In genomic region chr19:38417544-38418506, GRCh38 we compare ENCODE assay signal across 9 cellular contexts. TPM values are rescaled to one million over a fixed set of nuclear protein-coding genes. Genes with fewer than 3 reads are reported as not detected.
DNase-seq lines count a peak whose midpoint lies in the region; ATAC-seq, FAIRE-seq and TF ChIP-seq lines count a peak whose summit lies in the region.
"Had no signal": no experiment of that assay in that cellular context is flagged by ENCODE, and none has a peak within 500 bp of the region (broad histone marks: within the 10 kb centered on the region; RNA-seq: fewer than 3 reads in every experiment).

No MANE protein-coding gene starts in this region.

- no peak for FAIRE-seq in HTR-8/SVneo (lab: Jason Lieb, UNC)

- no peaks in the 10 kb centered on the region for H3K36me3 ChIP-seq in HCT116 (ENCODE audit: control insufficient read depth in 1 of 2, insufficient read depth in 2 of 2, low read length in 2 of 2)

- H3K9ac ChIP-seq in HCT116 (ENCODE audit: low read length): peak overlapping the region; percentile 43

- H3K4me3 ChIP-seq in HCT116 (replicated peaks in 1 of 2; ENCODE audit: low read depth in 1 of 2, low read length in 2 of 2) (peak overlapping the region; percentile 36 to 57), astrocyte of the spinal cord (ENCODE audit: low read depth, low read length) (peak overlapping the region; percentile 5)

- H2AFZ ChIP-seq in HCT116 (ENCODE audit: low read depth, low read length, poor library complexity, severe bottlenecking): peak overlapping the region; percentile 56

- POLR2A ChIA-PET in HCT116 (lab: Charles Lee): interaction anchor here (0.6 kb wide), 1 partner anchor 15 kb away, joined by 3 read pairs; no protein-coding TSS in a partner anchor

- ATAC-seq in HCT116: peak; percentile 93
- no peak for ATAC-seq in HG02571 (IDR thresholded peaks at IDR 0.05; ENCODE audit: unreplicated experiment)

- H3K9me3 ChIP-seq in HCT116 (ENCODE audit: control insufficient read depth in 1 of 2, insufficient read depth in 1 of 2, low read depth in 1 of 2, low read length in 2 of 2): no peaks in the 10 kb centered on the region

- H3K4me1 ChIP-seq in HCT116 (ENCODE audit: control insufficient read depth in 1 of 2, insufficient read depth in 2 of 2, low read length in 2 of 2): peaks cover 14 to 16% of the 10 kb centered on the region in 2 experiments; a peak in 3 of 4 replicates

- TF ChIP-seq CTCF in HCT116 (IDR thresholded peaks at IDR 0.05 in 2 of 3, conservative IDR thresholded peaks at IDR 0.05 in 1 of 3; ENCODE audit: borderline replicate concordance in 1 of 3, insufficient read depth in 1 of 3, low read depth in 2 of 3, low read length in 2 of 3) (0 out of 6 replicates have a peak, but pooled peaks of 1 of the 3 experiments have one; percentile 2), astrocyte of the spinal cord (IDR thresholded peaks at IDR 0.05; ENCODE audit: low read depth, low read length) (no peak)

- H3K27ac ChIP-seq in HCT116 (ENCODE audit: low read depth, low read length): peak overlapping the region; percentile 21

- no peak for TF ChIP-seq RAD21 in HCT116 (IDR thresholded peaks at IDR 0.05; ENCODE audit: low read depth)

- DNase-seq in AG20443 (ENCODE audit: low spot score) (peak; percentile 59), HCT116 (ENCODE audit: low read depth, low spot score) (peak; percentile 66), SK-MEL-5 (ENCODE audit: low read depth, low spot score) (peak; percentile 66), astrocyte of the spinal cord (ENCODE audit: low read depth, low spot score) (no peak), left kidney (ENCODE audit: low read depth, low spot score) (peak; percentile 77), HTR-8/SVneo (ENCODE audit: insufficient read length, low spot score) (no peak)
- DNase-seq in stimulated activated CD4-positive, alpha-beta T cell treated with anti-CD3 and anti-CD28 coated beads, Interleukin-4, amount 100 ng/mL, for 48 hours (ENCODE audit: low read depth in 2 of 2): peak; percentile 48 to 61

- no peaks in the 10 kb centered on the region for H4K20me1 ChIP-seq in HCT116 (ENCODE audit: insufficient read depth)

- TF ChIP-seq POLR2A in HCT116 (IDR thresholded peaks at IDR 0.05; ENCODE audit: borderline replicate concordance, extremely low read depth, insufficient read depth, insufficient read length): peak; percentile 30

- H3K79me2 ChIP-seq in HCT116 (ENCODE audit: insufficient read depth, low read length): no peaks in the 10 kb centered on the region

- peak overlapping the region; percentile 94 for H3K4me2 ChIP-seq in HCT116 (ENCODE audit: low read length)

- no peaks in the 10 kb centered on the region for H3K9me2 ChIP-seq in HCT116 (ENCODE audit: insufficient read depth)

- intact Hi-C loops in HCT116 (cut with micrococcal nuclease): no loop called here

- no TSS peak for BruUV-seq in HCT116 (replicated peaks; lab: Mats Ljungman, UMichigan)

- in situ Hi-C loops in SK-MEL-5 (cut with HindIII; ENCODE audit: low pct_unique_long_range_greater_than_20kb, low sequenced_read_pairs) (no loop called here), astrocyte of the spinal cord (cut with HindIII; ENCODE audit: low sequenced_read_pairs) (no loop called here)

- RAD21 ChIA-PET in HCT116 (lab: Charles Lee; ENCODE audit: low non-redundant PET in 1 of 2, low total read pairs in 2 of 2, uncharacterized antibody in 2 of 2, unreplicated experiment in 2 of 2): no interaction called here

- CTCF ChIA-PET in HCT116 (lab: Charles Lee): no interaction called here

- no peaks in the 10 kb centered on the region for H3K27me3 ChIP-seq in HCT116 (ENCODE audit: insufficient read depth, low read length)

TF ChIP-seq in HCT116, 20 proteins besides CTCF, POLR2A, EP300 and RAD21:
- TF ChIP-seq EZH2 (IDR thresholded peaks at IDR 0.05): no peak
- peak; percentile 92 for TF ChIP-seq TCF7L2 (IDR thresholded peaks at IDR 0.05; ENCODE audit: borderline replicate concordance, extremely low read depth, insufficient read depth, insufficient read length)
- TF ChIP-seq EGR1 (IDR thresholded peaks at IDR 0.05; ENCODE audit: low read depth): no peak
- TF ChIP-seq SIN3A (IDR thresholded peaks at IDR 0.05; ENCODE audit: low read depth): no peak

RNA-seq across cellular contexts. Expression of gene RASGRP4, which starts 8.2 kb away (rescaled TPM):
- not detected for total RNA-seq in HCT116 (2021; ENCODE audit: unreplicated experiment)
- polyA plus RNA-seq in HCT116 (2012): 0.05 and 0.09 TPM in 2 replicates
- not detected in 2 replicates for total RNA-seq in SK-MEL-5 (2014; rRNA removed; shearing (Covaris generic))
- not detected in 2 replicates for polyA plus RNA-seq in SK-MEL-5 (2015; cell fraction: cytosol; rRNA removed)
- polyA plus RNA-seq in SK-MEL-5 (2015; cell fraction: nucleus; rRNA removed): not detected in 2 replicates
- total RNA-seq: fibroblast of lung had no signal
- polyA plus RNA-seq: fibroblast of lung had no signal

RNA-seq across cellular contexts. Expression of gene FAM98C, which starts 14.9 kb away (rescaled TPM):
- 33.8 TPM for total RNA-seq in HCT116 (2021; ENCODE audit: unreplicated experiment)
- 38.7 and 44.5 TPM in 2 replicates for polyA plus RNA-seq in HCT116 (2012)
- 6.9 and 8.9 TPM in 2 replicates for total RNA-seq in SK-MEL-5 (2014; rRNA removed; shearing (Covaris generic))
- polyA plus RNA-seq in SK-MEL-5 (2015; cell fraction: cytosol; rRNA removed): 10.9 and 12.9 TPM in 2 replicates
- 21.7 and 31.7 TPM in 2 replicates for polyA plus RNA-seq in SK-MEL-5 (2015; cell fraction: nucleus; rRNA removed)

RNA-seq across cellular contexts. Expression of gene RYR1, which starts 15.7 kb away (rescaled TPM):
- total RNA-seq in HCT116 (2021; ENCODE audit: unreplicated experiment): 4.1 TPM
- 3.7 and 4.2 TPM in 2 replicates for polyA plus RNA-seq in HCT116 (2012)
- total RNA-seq in SK-MEL-5 (2014; rRNA removed; shearing (Covaris generic)): 0.03 TPM in 1 of 2 replicates, not detected in the other
- polyA plus RNA-seq in SK-MEL-5 (2015; cell fraction: cytosol; rRNA removed): 0.06 and 0.98 TPM in 2 replicates
- 0.05 and 0.06 TPM in 2 replicates for polyA plus RNA-seq in SK-MEL-5 (2015; cell fraction: nucleus; rRNA removed)

RNA-seq across cellular contexts. Expression of gene SPRED3, which starts 29.3 kb away (rescaled TPM):
- total RNA-seq in HCT116 (2021; ENCODE audit: unreplicated experiment): 3.4 TPM
- 1.7 and 2.3 TPM in 2 replicates for polyA plus RNA-seq in HCT116 (2012)
- 0.05 and 0.42 TPM in 2 replicates for total RNA-seq in SK-MEL-5 (2014; rRNA removed; shearing (Covaris generic))
- 0.23 and 0.26 TPM in 2 replicates for polyA plus RNA-seq in SK-MEL-5 (2015; cell fraction: cytosol; rRNA removed)
- 6.2 and 9.6 TPM in 2 replicates for polyA plus RNA-seq in SK-MEL-5 (2015; cell fraction: nucleus; rRNA removed)

RNA-seq across cellular contexts. Expression of gene GGN, which starts 30.0 kb away (rescaled TPM):
- 0.47 TPM for total RNA-seq in HCT116 (2021; ENCODE audit: unreplicated experiment)
- 0.52 and 1.2 TPM in 2 replicates for polyA plus RNA-seq in HCT116 (2012)
- not detected in 2 replicates for total RNA-seq in SK-MEL-5 (2014; rRNA removed; shearing (Covaris generic))
- not detected in 2 replicates for polyA plus RNA-seq in SK-MEL-5 (2015; cell fraction: cytosol; rRNA removed)
- polyA plus RNA-seq in SK-MEL-5 (2015; cell fraction: nucleus; rRNA removed): not detected in 2 replicates

Comparison
In these comparisons a context has a peak if more than half of its experiments do, and no peak if none do; other contexts are left out.
1. DNase-seq: peak in AG20443 (single experiment), HCT116 (single experiment), SK-MEL-5 (single experiment), left kidney (single experiment) and stimulated activated CD4-positive, alpha-beta T cell treated with anti-CD3 and anti-CD28 coated beads, Interleukin-4, amount 100 ng/mL, for 48 hours (2 of 2); none in astrocyte of the spinal cord (single experiment) and HTR-8/SVneo (single experiment).